Comparison of ENCODE assay signal across 8 cellular contexts in genomic region chr16:85557083-85557975, GRCh38. TPM values are rescaled to one million over a fixed set of nuclear protein-coding genes. Genes with fewer than 3 reads are reported as not detected.
DNase-seq lines count a peak whose midpoint lies in the region; ATAC-seq lines count a peak whose summit lies in the region.

No MANE protein-coding gene starts in this region.

- H3K4me3 ChIP-seq in right cardiac atrium (ENCODE audit: low read length): peak overlapping the region; percentile 89
- peak overlapping the region; percentile 45 to 80 (median 71) for H3K4me3 ChIP-seq in skin epidermis

- WGBS in right cardiac atrium: 9% methylated on average over 22 of the region's 22 CpGs

- intact Hi-C loops in right cardiac atrium (cut with DNase I): loop anchor here in 2 of 4 donors (5.0 kb wide), 1 partner anchor 55 kb away; the partner anchor contains the start of gene GSE1 (in 2 of the 2)

- H3K4me1 ChIP-seq in right cardiac atrium (ENCODE audit: control insufficient read depth, insufficient read depth, low read length): peaks cover 12% of the 10 kb centered on the region

- H3K27ac ChIP-seq in right cardiac atrium (ENCODE audit: low read length) (peak overlapping the region; percentile 62), skin epidermis (peak overlapping the region in 20 of 21 experiments; percentile 10 to 96 (median 88))

- ATAC-seq in right cardiac atrium: no peak
- no peak for ATAC-seq in GM18870 (IDR thresholded peaks at IDR 0.05; ENCODE audit: unreplicated experiment)
- no peak for ATAC-seq in HG02973 (IDR thresholded peaks at IDR 0.05; ENCODE audit: unreplicated experiment)

- H3K27me3 ChIP-seq in right cardiac atrium (ENCODE audit: control insufficient read depth, insufficient read depth): no peaks in the 10 kb centered on the region

- no peaks in the 10 kb centered on the region for H3K9me3 ChIP-seq in right cardiac atrium (ENCODE audit: control insufficient read depth, low read length)

- DNase-seq in stimulated activated naive CD4-positive, alpha-beta T cell (lab: John Stamatoyannopoulos, UW): peak; percentile 28 to 72 (median 60)
- DNase-seq in stimulated activated naive CD4-positive, alpha-beta T cell treated with Interleukin-2 at 50 U/mL for 16 hours (lab: John Stamatoyannopoulos, UW): no peak
- peak; percentile 92 for DNase-seq in NCI-H2171 treated with DMSO at 0.1 percent for 48 hours (lab: John Stamatoyannopoulos, UW)
- peak; percentile 51 for DNase-seq in activated naive CD4-positive, alpha-beta T cell treated with Interleukin-2 at 50 U/mL for 16 hours
- peak in 2 of 3 donors; percentile 48 to 70 for DNase-seq in right cardiac atrium

RNA-seq across cellular contexts. Expression of gene GSE1, which starts 55.8 kb away (rescaled TPM):
- total RNA-seq in right cardiac atrium: 10 to 100 TPM; 70.8 to 99.8 (median 92.5) TPM
- 40.3 TPM for polyA plus RNA-seq in right cardiac atrium
